ENCODE assay signal across 1 cellular context in the genomic region with DNA sequence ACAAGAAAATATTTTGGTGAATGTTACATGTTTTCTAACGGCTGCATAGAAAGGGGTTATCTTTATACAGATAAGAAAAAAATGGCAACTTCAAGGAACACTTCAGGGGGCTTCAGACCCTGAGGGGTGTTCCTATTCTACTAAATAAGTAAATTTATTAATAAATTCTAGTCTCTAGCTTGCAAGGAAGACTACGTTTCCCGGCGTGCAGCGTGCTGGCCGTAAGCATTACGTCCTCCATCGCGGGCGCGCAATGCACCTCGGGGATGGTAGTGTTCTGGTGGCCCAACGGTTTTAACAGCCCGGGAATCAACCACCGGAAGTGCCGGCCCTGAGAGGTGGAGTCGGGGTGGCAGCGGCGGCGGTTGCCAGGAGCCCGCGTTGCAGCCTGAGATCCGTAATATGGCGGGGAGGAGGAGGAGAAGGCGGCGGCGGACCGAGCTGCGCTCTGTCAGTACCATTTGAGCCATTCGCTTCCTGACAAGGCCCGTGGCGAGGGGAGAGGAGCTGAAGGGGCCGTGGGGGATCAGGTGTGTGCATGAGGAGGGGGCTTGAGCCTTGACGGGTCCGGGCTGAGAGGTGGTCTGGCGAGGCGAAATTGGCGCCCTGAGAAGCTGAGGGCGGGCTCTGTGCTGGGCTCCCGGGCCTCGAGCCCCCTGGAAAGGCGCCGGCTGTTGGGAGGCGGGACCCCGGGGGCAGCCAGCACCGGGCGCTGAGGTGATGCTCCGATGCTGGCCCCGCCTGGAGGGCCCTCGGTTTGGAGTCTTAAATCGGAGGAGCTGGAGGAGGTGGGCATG.
A peak's percentile ranks its signal among the peaks of the same experiment; 100 is the strongest.
TF ChIP-seq lines count a peak whose summit lies in the region.

A gene with protein sequence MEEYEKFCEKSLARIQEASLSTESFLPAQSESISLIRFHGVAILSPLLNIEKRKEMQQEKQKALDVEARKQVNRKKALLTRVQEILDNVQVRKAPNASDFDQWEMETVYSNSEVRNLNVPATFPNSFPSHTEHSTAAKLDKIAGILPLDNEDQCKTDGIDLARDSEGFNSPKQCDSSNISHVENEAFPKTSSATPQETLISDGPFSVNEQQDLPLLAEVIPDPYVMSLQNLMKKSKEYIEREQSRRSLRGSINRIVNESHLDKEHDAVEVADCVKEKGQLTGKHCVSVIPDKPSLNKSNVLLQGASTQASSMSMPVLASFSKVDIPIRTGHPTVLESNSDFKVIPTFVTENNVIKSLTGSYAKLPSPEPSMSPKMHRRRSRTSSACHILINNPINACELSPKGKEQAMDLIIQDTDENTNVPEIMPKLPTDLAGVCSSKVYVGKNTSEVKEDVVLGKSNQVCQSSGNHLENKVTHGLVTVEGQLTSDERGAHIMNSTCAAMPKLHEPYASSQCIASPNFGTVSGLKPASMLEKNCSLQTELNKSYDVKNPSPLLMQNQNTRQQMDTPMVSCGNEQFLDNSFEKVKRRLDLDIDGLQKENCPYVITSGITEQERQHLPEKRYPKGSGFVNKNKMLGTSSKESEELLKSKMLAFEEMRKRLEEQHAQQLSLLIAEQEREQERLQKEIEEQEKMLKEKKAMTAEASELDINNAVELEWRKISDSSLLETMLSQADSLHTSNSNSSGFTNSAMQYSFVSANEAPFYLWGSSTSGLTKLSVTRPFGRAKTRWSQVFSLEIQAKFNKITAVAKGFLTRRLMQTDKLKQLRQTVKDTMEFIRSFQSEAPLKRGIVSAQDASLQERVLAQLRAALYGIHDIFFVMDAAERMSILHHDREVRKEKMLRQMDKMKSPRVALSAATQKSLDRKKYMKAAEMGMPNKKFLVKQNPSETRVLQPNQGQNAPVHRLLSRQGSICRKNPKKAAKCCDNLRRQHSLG (plus strand): TSS at position 384 of the 797 bp plus-strand sequence. CDS start 3,940 bp downstream, outside the sequence.

TF ChIP-seq in GM12878, 131 proteins besides CTCF, POLR2A, EP300 and RAD21 (continued from another document and continues in another):
- TF ChIP-seq, protein P1, sequence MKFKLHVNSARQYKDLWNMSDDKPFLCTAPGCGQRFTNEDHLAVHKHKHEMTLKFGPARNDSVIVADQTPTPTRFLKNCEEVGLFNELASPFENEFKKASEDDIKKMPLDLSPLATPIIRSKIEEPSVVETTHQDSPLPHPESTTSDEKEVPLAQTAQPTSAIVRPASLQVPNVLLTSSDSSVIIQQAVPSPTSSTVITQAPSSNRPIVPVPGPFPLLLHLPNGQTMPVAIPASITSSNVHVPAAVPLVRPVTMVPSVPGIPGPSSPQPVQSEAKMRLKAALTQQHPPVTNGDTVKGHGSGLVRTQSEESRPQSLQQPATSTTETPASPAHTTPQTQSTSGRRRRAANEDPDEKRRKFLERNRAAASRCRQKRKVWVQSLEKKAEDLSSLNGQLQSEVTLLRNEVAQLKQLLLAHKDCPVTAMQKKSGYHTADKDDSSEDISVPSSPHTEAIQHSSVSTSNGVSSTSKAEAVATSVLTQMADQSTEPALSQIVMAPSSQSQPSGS (IDR thresholded peaks at IDR 0.05; ENCODE audit: low read length), result no peak
- TF ChIP-seq, protein P2, sequence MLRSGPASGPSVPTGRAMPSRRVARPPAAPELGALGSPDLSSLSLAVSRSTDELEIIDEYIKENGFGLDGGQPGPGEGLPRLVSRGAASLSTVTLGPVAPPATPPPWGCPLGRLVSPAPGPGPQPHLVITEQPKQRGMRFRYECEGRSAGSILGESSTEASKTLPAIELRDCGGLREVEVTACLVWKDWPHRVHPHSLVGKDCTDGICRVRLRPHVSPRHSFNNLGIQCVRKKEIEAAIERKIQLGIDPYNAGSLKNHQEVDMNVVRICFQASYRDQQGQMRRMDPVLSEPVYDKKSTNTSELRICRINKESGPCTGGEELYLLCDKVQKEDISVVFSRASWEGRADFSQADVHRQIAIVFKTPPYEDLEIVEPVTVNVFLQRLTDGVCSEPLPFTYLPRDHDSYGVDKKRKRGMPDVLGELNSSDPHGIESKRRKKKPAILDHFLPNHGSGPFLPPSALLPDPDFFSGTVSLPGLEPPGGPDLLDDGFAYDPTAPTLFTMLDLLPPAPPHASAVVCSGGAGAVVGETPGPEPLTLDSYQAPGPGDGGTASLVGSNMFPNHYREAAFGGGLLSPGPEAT (IDR thresholded peaks at IDR 0.05; ENCODE audit: low read depth), result no peak
- no peak for TF ChIP-seq BACH1 (IDR thresholded peaks at IDR 0.05; ENCODE audit: borderline replicate concordance)
- TF ChIP-seq, protein P3, sequence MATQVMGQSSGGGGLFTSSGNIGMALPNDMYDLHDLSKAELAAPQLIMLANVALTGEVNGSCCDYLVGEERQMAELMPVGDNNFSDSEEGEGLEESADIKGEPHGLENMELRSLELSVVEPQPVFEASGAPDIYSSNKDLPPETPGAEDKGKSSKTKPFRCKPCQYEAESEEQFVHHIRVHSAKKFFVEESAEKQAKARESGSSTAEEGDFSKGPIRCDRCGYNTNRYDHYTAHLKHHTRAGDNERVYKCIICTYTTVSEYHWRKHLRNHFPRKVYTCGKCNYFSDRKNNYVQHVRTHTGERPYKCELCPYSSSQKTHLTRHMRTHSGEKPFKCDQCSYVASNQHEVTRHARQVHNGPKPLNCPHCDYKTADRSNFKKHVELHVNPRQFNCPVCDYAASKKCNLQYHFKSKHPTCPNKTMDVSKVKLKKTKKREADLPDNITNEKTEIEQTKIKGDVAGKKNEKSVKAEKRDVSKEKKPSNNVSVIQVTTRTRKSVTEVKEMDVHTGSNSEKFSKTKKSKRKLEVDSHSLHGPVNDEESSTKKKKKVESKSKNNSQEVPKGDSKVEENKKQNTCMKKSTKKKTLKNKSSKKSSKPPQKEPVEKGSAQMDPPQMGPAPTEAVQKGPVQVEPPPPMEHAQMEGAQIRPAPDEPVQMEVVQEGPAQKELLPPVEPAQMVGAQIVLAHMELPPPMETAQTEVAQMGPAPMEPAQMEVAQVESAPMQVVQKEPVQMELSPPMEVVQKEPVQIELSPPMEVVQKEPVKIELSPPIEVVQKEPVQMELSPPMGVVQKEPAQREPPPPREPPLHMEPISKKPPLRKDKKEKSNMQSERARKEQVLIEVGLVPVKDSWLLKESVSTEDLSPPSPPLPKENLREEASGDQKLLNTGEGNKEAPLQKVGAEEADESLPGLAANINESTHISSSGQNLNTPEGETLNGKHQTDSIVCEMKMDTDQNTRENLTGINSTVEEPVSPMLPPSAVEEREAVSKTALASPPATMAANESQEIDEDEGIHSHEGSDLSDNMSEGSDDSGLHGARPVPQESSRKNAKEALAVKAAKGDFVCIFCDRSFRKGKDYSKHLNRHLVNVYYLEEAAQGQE (IDR thresholded peaks at IDR 0.05; ENCODE audit: low read depth, low read length), result no peak
- peak in 1 of 2 experiments; percentile 53; a peak in 1 of 3 replicates for TF ChIP-seq EGR1 (IDR thresholded peaks at IDR 0.05; ENCODE audit: borderline replicate concordance in 1 of 2, low read depth in 2 of 2, low read length in 2 of 2)
- TF ChIP-seq PML (IDR thresholded peaks at IDR 0.05; ENCODE audit: low read length), result no peak
- TF ChIP-seq PAX8 (IDR thresholded peaks at IDR 0.05), result no peak
- no peak for TF ChIP-seq RB1 (IDR thresholded peaks at IDR 0.05; ENCODE audit: borderline replicate concordance)
- no peak for TF ChIP-seq IRF4 (IDR thresholded peaks at IDR 0.05; ENCODE audit: low read depth, low read length)
- TF ChIP-seq RFX5 (IDR thresholded peaks at IDR 0.05; ENCODE audit: low read depth, low read length), result peak; percentile 67; the same call in 1 of the 2 replicates
- no peak for TF ChIP-seq IKZF2 (IDR thresholded peaks at IDR 0.05)
- TF ChIP-seq MTA2 (IDR thresholded peaks at IDR 0.05; ENCODE audit: low read depth), result no peak
- no peak for TF ChIP-seq ZZZ3 (IDR thresholded peaks at IDR 0.05; ENCODE audit: control insufficient read depth, insufficient read length, low read depth)
- TF ChIP-seq SUZ12 (IDR thresholded peaks at IDR 0.05; ENCODE audit: unreplicated experiment), result no peak
- TF ChIP-seq FOXK2 (IDR thresholded peaks at IDR 0.05), result no peak
- TF ChIP-seq GATAD2B (conservative IDR thresholded peaks at IDR 0.05; ENCODE audit: low read depth), result no peak
- no peak for TF ChIP-seq BRCA1 (IDR thresholded peaks at IDR 0.05; ENCODE audit: low read depth, low read length)
- TF ChIP-seq YBX1 (IDR thresholded peaks at IDR 0.05), result no peak
- no peak for TF ChIP-seq NR2F1 (conservative IDR thresholded peaks at IDR 0.05)
- no peak for TF ChIP-seq STAT1 (conservative IDR thresholded peaks at IDR 0.05)
- TF ChIP-seq SRF (IDR thresholded peaks at IDR 0.05; ENCODE audit: low read depth in 2 of 2, low read length in 2 of 2), result no peak
- TF ChIP-seq HDAC2 (IDR thresholded peaks at IDR 0.05), result no peak
- 0 out of 2 replicates have a peak, but pooled peaks have one; percentile 24 for TF ChIP-seq TCF3 (IDR thresholded peaks at IDR 0.05; ENCODE audit: borderline replicate concordance, insufficient read depth, low read depth, low read length)
- 0 out of 2 replicates have a peak, but pooled peaks have one; percentile 11 for TF ChIP-seq SPI1 (IDR thresholded peaks at IDR 0.05; ENCODE audit: borderline replicate concordance, insufficient read depth, low read depth, low read length)
- TF ChIP-seq NRF1 (conservative IDR thresholded peaks at IDR 0.05; ENCODE audit: low read depth, low read length), result no peak
- no peak; the same call in 1 of the 2 replicates for TF ChIP-seq LARP7 (IDR thresholded peaks at IDR 0.05)
- no peak for TF ChIP-seq ESRRA (IDR thresholded peaks at IDR 0.05; ENCODE audit: low read length)
- TF ChIP-seq, protein P4, sequence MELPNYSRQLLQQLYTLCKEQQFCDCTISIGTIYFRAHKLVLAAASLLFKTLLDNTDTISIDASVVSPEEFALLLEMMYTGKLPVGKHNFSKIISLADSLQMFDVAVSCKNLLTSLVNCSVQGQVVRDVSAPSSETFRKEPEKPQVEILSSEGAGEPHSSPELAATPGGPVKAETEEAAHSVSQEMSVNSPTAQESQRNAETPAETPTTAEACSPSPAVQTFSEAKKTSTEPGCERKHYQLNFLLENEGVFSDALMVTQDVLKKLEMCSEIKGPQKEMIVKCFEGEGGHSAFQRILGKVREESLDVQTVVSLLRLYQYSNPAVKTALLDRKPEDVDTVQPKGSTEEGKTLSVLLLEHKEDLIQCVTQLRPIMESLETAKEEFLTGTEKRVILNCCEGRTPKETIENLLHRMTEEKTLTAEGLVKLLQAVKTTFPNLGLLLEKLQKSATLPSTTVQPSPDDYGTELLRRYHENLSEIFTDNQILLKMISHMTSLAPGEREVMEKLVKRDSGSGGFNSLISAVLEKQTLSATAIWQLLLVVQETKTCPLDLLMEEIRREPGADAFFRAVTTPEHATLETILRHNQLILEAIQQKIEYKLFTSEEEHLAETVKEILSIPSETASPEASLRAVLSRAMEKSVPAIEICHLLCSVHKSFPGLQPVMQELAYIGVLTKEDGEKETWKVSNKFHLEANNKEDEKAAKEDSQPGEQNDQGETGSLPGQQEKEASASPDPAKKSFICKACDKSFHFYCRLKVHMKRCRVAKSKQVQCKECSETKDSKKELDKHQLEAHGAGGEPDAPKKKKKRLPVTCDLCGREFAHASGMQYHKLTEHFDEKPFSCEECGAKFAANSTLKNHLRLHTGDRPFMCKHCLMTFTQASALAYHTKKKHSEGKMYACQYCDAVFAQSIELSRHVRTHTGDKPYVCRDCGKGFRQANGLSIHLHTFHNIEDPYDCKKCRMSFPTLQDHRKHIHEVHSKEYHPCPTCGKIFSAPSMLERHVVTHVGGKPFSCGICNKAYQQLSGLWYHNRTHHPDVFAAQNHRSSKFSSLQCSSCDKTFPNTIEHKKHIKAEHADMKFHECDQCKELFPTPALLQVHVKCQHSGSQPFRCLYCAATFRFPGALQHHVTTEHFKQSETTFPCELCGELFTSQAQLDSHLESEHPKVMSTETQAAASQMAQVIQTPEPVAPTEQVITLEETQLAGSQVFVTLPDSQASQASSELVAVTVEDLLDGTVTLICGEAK (IDR thresholded peaks at IDR 0.05; ENCODE audit: borderline replicate concordance), result peak; percentile 87
- no peak for TF ChIP-seq DPF2 (IDR thresholded peaks at IDR 0.05)
- TF ChIP-seq, protein P5, sequence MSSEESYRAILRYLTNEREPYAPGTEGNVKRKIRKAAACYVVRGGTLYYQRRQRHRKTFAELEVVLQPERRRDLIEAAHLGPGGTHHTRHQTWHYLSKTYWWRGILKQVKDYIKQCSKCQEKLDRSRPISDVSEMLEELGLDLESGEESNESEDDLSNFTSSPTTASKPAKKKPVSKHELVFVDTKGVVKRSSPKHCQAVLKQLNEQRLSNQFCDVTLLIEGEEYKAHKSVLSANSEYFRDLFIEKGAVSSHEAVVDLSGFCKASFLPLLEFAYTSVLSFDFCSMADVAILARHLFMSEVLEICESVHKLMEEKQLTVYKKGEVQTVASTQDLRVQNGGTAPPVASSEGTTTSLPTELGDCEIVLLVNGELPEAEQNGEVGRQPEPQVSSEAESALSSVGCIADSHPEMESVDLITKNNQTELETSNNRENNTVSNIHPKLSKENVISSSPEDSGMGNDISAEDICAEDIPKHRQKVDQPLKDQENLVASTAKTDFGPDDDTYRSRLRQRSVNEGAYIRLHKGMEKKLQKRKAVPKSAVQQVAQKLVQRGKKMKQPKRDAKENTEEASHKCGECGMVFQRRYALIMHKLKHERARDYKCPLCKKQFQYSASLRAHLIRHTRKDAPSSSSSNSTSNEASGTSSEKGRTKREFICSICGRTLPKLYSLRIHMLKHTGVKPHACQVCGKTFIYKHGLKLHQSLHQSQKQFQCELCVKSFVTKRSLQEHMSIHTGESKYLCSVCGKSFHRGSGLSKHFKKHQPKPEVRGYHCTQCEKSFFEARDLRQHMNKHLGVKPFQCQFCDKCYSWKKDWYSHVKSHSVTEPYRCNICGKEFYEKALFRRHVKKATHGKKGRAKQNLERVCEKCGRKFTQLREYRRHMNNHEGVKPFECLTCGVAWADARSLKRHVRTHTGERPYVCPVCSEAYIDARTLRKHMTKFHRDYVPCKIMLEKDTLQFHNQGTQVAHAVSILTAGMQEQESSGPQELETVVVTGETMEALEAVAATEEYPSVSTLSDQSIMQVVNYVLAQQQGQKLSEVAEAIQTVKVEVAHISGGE (CRISPR knock-in tag; IDR thresholded peaks at IDR 0.05), result no peak
- TF ChIP-seq IKZF1 (conservative IDR thresholded peaks at IDR 0.05), result peak; percentile 99
- TF ChIP-seq BHLHE40 (IDR thresholded peaks at IDR 0.05; ENCODE audit: borderline replicate concordance in 1 of 2, low read depth in 2 of 2, low read length in 1 of 2), result peak; percentile 33 to 37; a peak in 1 of 4 replicates
- TF ChIP-seq SMAD1 (IDR thresholded peaks at IDR 0.05; ENCODE audit: low read depth, partially characterized antibody), result no peak
